ENCODE assay signal across 28 cellular contexts in the genomic region with DNA sequence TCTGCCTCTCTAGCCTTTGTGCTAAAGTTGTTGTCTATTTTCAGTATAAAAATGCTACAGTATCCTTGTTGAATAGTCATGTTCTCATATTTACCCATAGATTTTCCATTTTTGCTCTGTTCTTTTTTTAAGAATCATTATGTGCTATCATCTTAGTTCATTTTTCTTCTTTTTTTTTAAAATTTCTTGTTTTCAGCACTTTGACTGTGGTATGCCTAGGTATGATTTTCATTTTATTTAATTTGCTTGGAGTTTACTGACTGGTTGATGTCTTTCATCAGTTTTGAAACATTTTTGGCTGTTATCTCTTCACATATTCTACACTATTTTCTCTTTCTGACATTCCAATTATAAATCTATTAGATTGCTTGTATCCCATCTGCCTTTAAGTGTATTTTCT.
"Had no signal": no experiment of that assay in that cellular context is flagged by ENCODE, and none has a peak within 500 bp of the region (broad histone marks: within the 10 kb centered on the region; RNA-seq: fewer than 3 reads in every experiment).

No MANE protein-coding gene starts in this region.

- H3K27me3 Mint-ChIP-seq: naive thymus-derived CD8-positive, alpha-beta T cell; natural killer cell treated with Interleukin-12 subunit alpha and Interleukin-12 subunit beta and Interleukin-15 and Interleukin-18, amount 100 ng/mL, for 72 hours; progenitor cell of endocrine pancreas; stimulated activated memory B cell treated with anti-CD40 and anti-IgM and Interleukin-4, amounts not matched to agents 10 μg/mL and 1 μg/mL and 100 μg/mL, for 72 hours; stimulated activated naive CD8-positive, alpha-beta T cell treated with anti-CD3 and anti-CD28 coated beads, Interleukin-15, amount 100 ng/mL, for 72 hours; type B pancreatic cell had no signal

- DNase-seq: naive thymus-derived CD8-positive, alpha-beta T cell; nephron progenitor cell; occipital lobe; ovary; posterior cingulate gyrus; psoas muscle; right cardiac atrium; right lobe of liver; sigmoid colon; small intestine; stimulated activated CD4-positive, alpha-beta T cell treated with anti-CD3 and anti-CD28 coated beads, Interleukin-15, amount 100 ng/mL, for 24 hours; stimulated activated CD4-positive, alpha-beta T cell treated with anti-CD3 and anti-CD28 coated beads, Interleukin-2, amount 100 ng/mL, for 24 hours; stimulated activated CD4-positive, alpha-beta T cell treated with anti-CD3 and anti-CD28 coated beads, Interleukin-2, amount 100 ng/mL, for 48 hours; stimulated activated CD4-positive, alpha-beta T cell treated with anti-CD3 and anti-CD28 coated beads, Interleukin-4, amount 100 ng/mL, for 24 hours; stimulated activated naive CD4-positive, alpha-beta T cell; stimulated activated naive CD8-positive, alpha-beta T cell treated with anti-CD3 and anti-CD28 coated beads, Interleukin-15, amount 100 ng/mL, for 72 hours; stimulated activated naive CD8-positive, alpha-beta T cell treated with anti-CD3 and anti-CD28 coated beads, Interleukin-15, Interleukin-2, amounts not matched to agents 100 U/mL and 50 U/mL, for 24 hours; substantia nigra; testis; tibial artery; transverse colon; upper lobe of right lung; uterus had no signal

- ATAC-seq: naive thymus-derived CD8-positive, alpha-beta T cell; natural killer cell treated with Interleukin-12 subunit alpha and Interleukin-12 subunit beta and Interleukin-15 and Interleukin-18, amount 100 ng/mL, for 72 hours; psoas muscle; right cardiac atrium; right lobe of liver; stimulated activated memory B cell treated with anti-CD40 and anti-IgM and Interleukin-4, amounts not matched to agents 10 μg/mL and 1 μg/mL and 100 μg/mL, for 72 hours; stimulated activated naive CD8-positive, alpha-beta T cell treated with anti-CD3 and anti-CD28 coated beads, Interleukin-15, amount 100 ng/mL, for 72 hours; stimulated activated naive CD8-positive, alpha-beta T cell treated with anti-CD3 and anti-CD28 coated beads, Interleukin-15, Interleukin-2, amounts not matched to agents 100 U/mL and 50 U/mL, for 24 hours; upper lobe of right lung had no signal

- H3K4me1 Mint-ChIP-seq: nephron progenitor cell; neural progenitor cell; stimulated activated memory B cell treated with anti-CD40 and anti-IgM and Interleukin-4, amounts not matched to agents 10 μg/mL and 1 μg/mL and 100 μg/mL, for 72 hours had no signal

- H3K9me3 Mint-ChIP-seq: natural killer cell treated with Interleukin-12 subunit alpha and Interleukin-12 subunit beta and Interleukin-15 and Interleukin-18, amount 100 ng/mL, for 72 hours had no signal

- H3K4me3 Mint-ChIP-seq: naive thymus-derived CD8-positive, alpha-beta T cell; natural killer cell treated with Interleukin-12 subunit alpha and Interleukin-12 subunit beta and Interleukin-15 and Interleukin-18, amount 100 ng/mL, for 72 hours; nephron progenitor cell; neural progenitor cell; stimulated activated memory B cell treated with anti-CD40 and anti-IgM and Interleukin-4, amounts not matched to agents 10 μg/mL and 1 μg/mL and 100 μg/mL, for 72 hours; stimulated activated naive CD8-positive, alpha-beta T cell treated with anti-CD3 and anti-CD28 coated beads, Interleukin-15, amount 100 ng/mL, for 72 hours; type B pancreatic cell had no signal

- H3K27ac Mint-ChIP-seq: natural killer cell treated with Interleukin-12 subunit alpha and Interleukin-12 subunit beta and Interleukin-15 and Interleukin-18, amount 100 ng/mL, for 72 hours; nephron progenitor cell; neural progenitor cell; progenitor cell of endocrine pancreas; stimulated activated memory B cell treated with anti-CD40 and anti-IgM and Interleukin-4, amounts not matched to agents 10 μg/mL and 1 μg/mL and 100 μg/mL, for 72 hours; stimulated activated naive CD8-positive, alpha-beta T cell treated with anti-CD3 and anti-CD28 coated beads, Interleukin-15, amount 100 ng/mL, for 72 hours; type B pancreatic cell had no signal
